8 cellular contexts compared by ENCODE assay signal in genomic region chr19:10695401-10696398, GRCh38. TPM values are rescaled to one million over a fixed set of nuclear protein-coding genes. Genes with fewer than 3 reads are reported as not detected.
A peak's percentile ranks its signal among the peaks of the same experiment; 100 is the strongest.
DNase-seq lines count a peak whose midpoint lies in the region; ATAC-seq, FAIRE-seq and TF ChIP-seq lines count a peak whose summit lies in the region.

No MANE protein-coding gene starts in this region.

- no peaks in the 10 kb centered on the region for H3K9me3 Mint-ChIP-seq in CD8-positive, alpha-beta T cell

- H3K36me3 Mint-ChIP-seq in CD8-positive, alpha-beta T cell, result peaks cover 21% of the 10 kb centered on the region

- TF ChIP-seq POLR2A in NB4 (IDR thresholded peaks at IDR 0.05; ENCODE audit: extremely low read depth, insufficient read length), result no peak

- no peak for FAIRE-seq in frontal cortex (lab: Jason Lieb, UNC)

- no peak overlapping the region for H3K27ac ChIP-seq in CD8-positive, alpha-beta T cell (ENCODE audit: low read depth, low read length)
- H3K27ac ChIP-seq in substantia nigra (ENCODE audit: low read depth, low read length, poor library complexity, severe bottlenecking), result no peak overlapping the region

- DNase-seq in CD8-positive, alpha-beta T cell, result peak; percentile 77 to 89 (median 86)
- peak; percentile 100 for DNase-seq in NB4 (ENCODE audit: low read depth)
- peak; percentile 94 for DNase-seq in SK-N-DZ (ENCODE audit: low spot score)
- peak; percentile 88 for DNase-seq in activated naive CD4-positive, alpha-beta T cell treated with Interleukin-2 at 50 U/mL for 16 hours
- peak; percentile 86 to 98 for DNase-seq in frontal cortex (ENCODE audit: low spot score in 2 of 2)
- peak; percentile 90 for DNase-seq in occipital lobe (lab: John Stamatoyannopoulos, UW)
- peak; percentile 20 to 95 (median 78) for DNase-seq in substantia nigra (lab: John Stamatoyannopoulos, UW)

- POLR2A ChIA-PET in CD8-positive, alpha-beta T cell (lab: Charles Lee), result interaction anchor here (0.8 to 1.6 kb wide), 2 partner anchors 42 to 127 kb away, joined by 3 read pairs; no protein-coding TSS in a partner anchor

- CTCF ChIA-PET in CD8-positive, alpha-beta T cell (lab: Charles Lee), result interaction anchor here (0.7 to 10.3 kb wide), 7 partner anchors 22 to 625 kb away, joined by 3 to 119 read pairs (median 4); partner anchors contain the start of gene DNM2

- H3K27me3 Mint-ChIP-seq in CD8-positive, alpha-beta T cell (ENCODE audit: low read depth), result peaks cover 5% of the 10 kb centered on the region

- H3K4me1 ChIP-seq in CD8-positive, alpha-beta T cell (ENCODE audit: insufficient read depth, low read length), result peaks cover 12% of the 10 kb centered on the region

- peaks cover 6% of the 10 kb centered on the region for H3K36me3 ChIP-seq in CD8-positive, alpha-beta T cell (ENCODE audit: insufficient read depth, low read length)

- no peak for TF ChIP-seq CTCF in CD8-positive, alpha-beta T cell (IDR thresholded peaks at IDR 0.05)
- no peak for TF ChIP-seq CTCF in NB4 (IDR thresholded peaks at IDR 0.05; ENCODE audit: low read depth, low read length)

- H3K27ac Mint-ChIP-seq in CD8-positive, alpha-beta T cell, result no peak overlapping the region

- peak overlapping the region; percentile 78 for H3K4me3 Mint-ChIP-seq in CD8-positive, alpha-beta T cell

- H3K27me3 ChIP-seq in CD8-positive, alpha-beta T cell (ENCODE audit: insufficient read depth, low read length), result no peaks in the 10 kb centered on the region

- no peaks in the 10 kb centered on the region for H3K9me3 ChIP-seq in CD8-positive, alpha-beta T cell (ENCODE audit: low read length)

- ATAC-seq in CD8-positive, alpha-beta T cell, result peak; percentile 97
- ATAC-seq in GM21737 (IDR thresholded peaks at IDR 0.05; ENCODE audit: unreplicated experiment), result peak; percentile 66

- peaks cover 17% of the 10 kb centered on the region for H3K4me1 Mint-ChIP-seq in CD8-positive, alpha-beta T cell (ENCODE audit: low read depth)

- intact Hi-C loops in CD8-positive, alpha-beta T cell (cut with DNase I, micrococcal nuclease), result loop anchor here in 1 of 2 experiments (1.0 to 5.0 kb wide), 3 partner anchors 22 to 128 kb away; partner anchors contain the start of genes CDKN2D, ILF3 and KRI1

- peak overlapping the region; percentile 58 for H3K4me3 ChIP-seq in CD8-positive, alpha-beta T cell (ENCODE audit: low read depth, low read length)
- peak overlapping the region; percentile 32 for H3K4me3 ChIP-seq in NB4 (ENCODE audit: low read depth, low read length)

RNA-seq across cellular contexts. Expression of gene QTRT1, which starts 5.5 kb away (rescaled TPM):
- total RNA-seq in CD8-positive, alpha-beta T cell, result 10 to 100 TPM; 47.3 to 52.1 TPM
- 70.4 and 76.1 TPM in 2 replicates for polyA plus RNA-seq in SK-N-DZ (2014; cell fraction: cytosol; rRNA removed)
- polyA plus RNA-seq in SK-N-DZ (2014; cell fraction: nucleus; rRNA removed), result 258 and 376 TPM in 2 replicates
- total RNA-seq in frontal cortex (31.8 TPM), occipital lobe (32.1 TPM)

RNA-seq across cellular contexts. Expression of gene DNM2, which starts 22.2 kb away (rescaled TPM):
- total RNA-seq in CD8-positive, alpha-beta T cell, result 100 to 1,000 TPM; 309 to 337 TPM
- polyA plus RNA-seq in SK-N-DZ (2014; cell fraction: cytosol; rRNA removed), result 40.0 and 44.8 TPM in 2 replicates
- 59.9 and 69.1 TPM in 2 replicates for polyA plus RNA-seq in SK-N-DZ (2014; cell fraction: nucleus; rRNA removed)
- total RNA-seq in frontal cortex (38.3 TPM), occipital lobe (34.0 TPM)

RNA-seq across cellular contexts. Expression of gene ILF3, which starts 41.6 kb away (rescaled TPM):
- total RNA-seq in CD8-positive, alpha-beta T cell, result 100 to 1,000 TPM; 604 to 613 TPM
- polyA plus RNA-seq in SK-N-DZ (2014; cell fraction: cytosol; rRNA removed), result 290 and 335 TPM in 2 replicates
- polyA plus RNA-seq in SK-N-DZ (2014; cell fraction: nucleus; rRNA removed), result 824 and 883 TPM in 2 replicates
- total RNA-seq in frontal cortex (132 TPM), occipital lobe (148 TPM)
